10 cellular contexts compared by ENCODE assay signal in the genomic region with DNA sequence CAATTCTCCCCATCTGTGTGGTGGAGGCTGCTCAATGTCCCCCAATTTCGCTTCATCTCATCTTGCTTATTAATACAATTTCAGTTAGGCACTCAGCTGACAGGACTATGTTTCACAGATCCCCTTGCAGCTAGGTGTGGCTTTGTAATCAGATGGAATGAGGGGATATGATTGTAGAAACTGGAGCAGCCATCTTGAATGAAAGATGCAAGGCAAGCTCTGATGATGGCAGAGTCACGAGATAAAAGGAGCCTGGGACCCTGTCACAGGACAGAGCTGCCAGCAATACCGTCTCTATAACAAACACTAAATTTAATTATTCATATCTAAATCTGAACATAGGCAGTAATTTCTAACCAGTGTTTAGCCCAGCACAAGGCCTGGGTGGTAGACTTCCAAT. TPM values are rescaled to one million over a fixed set of nuclear protein-coding genes. Genes with fewer than 3 reads are reported as not detected.
DNase-seq lines count a peak whose midpoint lies in the region; FAIRE-seq and TF ChIP-seq lines count a peak whose summit lies in the region.
"Had no signal": no experiment of that assay in that cellular context is flagged by ENCODE, and none has a peak within 500 bp of the region (broad histone marks: within the 10 kb centered on the region; RNA-seq: fewer than 3 reads in every experiment).

No MANE protein-coding gene starts in this region.

- H3K4me2 ChIP-seq in SU-DHL-6 (ENCODE audit: low read depth, low read length, poor library complexity, severe bottlenecking) (peak overlapping the region; percentile 92), keratinocyte (ENCODE audit: control insufficient read depth, extremely low read depth, insufficient read depth, low read depth, low read length) (peak overlapping the region; percentile 87)

- peak overlapping the region; percentile 90 for H3K4me3 Mint-ChIP-seq in T-helper 2 cell treated with Interferon-gamma antibody and Interleukin-4, amounts not matched to agents 5 μg/mL and 100 μg/mL, for 36 hours

- H3K36me3 ChIP-seq in SU-DHL-6 (ENCODE audit: low read length): peaks cover 13% of the 10 kb centered on the region; the same call in 1 of the 2 replicates
- peaks cover 2 to 5% of the 10 kb centered on the region in 2 experiments for H3K36me3 ChIP-seq in keratinocyte (ENCODE audit: control insufficient read depth in 2 of 2, extremely low read depth in 1 of 2, insufficient read depth in 2 of 2, low read length in 2 of 2)
- peaks cover under 1 to 16% (median 7%) of the 10 kb centered on the region in 4 donors for H3K36me3 ChIP-seq in stomach
- H3K36me3 ChIP-seq in A673 (ENCODE audit: insufficient read depth, low read length, poor library complexity, severe bottlenecking): peaks cover 16% of the 10 kb centered on the region

- dilution Hi-C loops in keratinocyte (cut with MboI; ENCODE audit: extremely low pct_ligation_motif_present, low sequenced_read_pairs): no loop called here

- H3F3A ChIP-seq in SU-DHL-6 (ENCODE audit: insufficient read depth): 0 out of 2 replicates have a peak, but pooled peaks cover 4% of the 10 kb centered on the region

- H3K27me3 Mint-ChIP-seq in T-helper 2 cell treated with Interferon-gamma antibody and Interleukin-4, amounts not matched to agents 5 μg/mL and 100 μg/mL, for 36 hours (ENCODE audit: low read depth): no peaks in the 10 kb centered on the region

- DNase-seq in T-helper 2 cell treated with Interferon-gamma antibody and Interleukin-4, amounts not matched to agents 5 μg/mL and 100 μg/mL, for 36 hours (ENCODE audit: low spot score): no peak
- no peak for DNase-seq in T-helper 2 cell
- DNase-seq in keratinocyte (ENCODE audit: low read depth, low spot score): no peak
- DNase-seq in stomach: no peak
- no peak for DNase-seq in A673 (ENCODE audit: low spot score)
- no peak for DNase-seq in NCI-H2081 treated with DMSO at 0.1 percent for 48 hours (lab: John Stamatoyannopoulos, UW)
- DNase-seq in COLO668 (lab: John Stamatoyannopoulos, UW; ENCODE audit: unreplicated experiment): no peak
- DNase-seq: activated CD4-positive, alpha-beta T cell treated with anti-CD3 and anti-CD28 coated beads, Interleukin-2, amount 50 U/mL, for 48 hours had no signal

- H3K4me1 Mint-ChIP-seq in T-helper 2 cell treated with Interferon-gamma antibody and Interleukin-4, amounts not matched to agents 5 μg/mL and 100 μg/mL, for 36 hours (ENCODE audit: low read depth): peaks cover 25% of the 10 kb centered on the region

- 50 to 82% (median 72%) methylated on average over 2 to 3 of the region's 3 CpGs for WGBS in stomach, 5 donors

- TF ChIP-seq EP300 in stomach (IDR thresholded peaks at IDR 0.05): no peak

- H4K20me1 ChIP-seq in SU-DHL-6 (ENCODE audit: low read depth, low read length): 0 out of 2 replicates have a peak, but pooled peaks cover 3% of the 10 kb centered on the region
- no peaks in the 10 kb centered on the region for H4K20me1 ChIP-seq in keratinocyte (ENCODE audit: control insufficient read depth, extremely low read depth, insufficient read depth, low read length)

- FAIRE-seq in keratinocyte (lab: Jason Lieb, UNC): no peak
- FAIRE-seq: RCC 7860 had no signal

- H3K9me3 Mint-ChIP-seq in T-helper 2 cell treated with Interferon-gamma antibody and Interleukin-4, amounts not matched to agents 5 μg/mL and 100 μg/mL, for 36 hours: no peaks in the 10 kb centered on the region

- peaks cover 13% of the 10 kb centered on the region for H3K4me1 ChIP-seq in keratinocyte (ENCODE audit: control insufficient read depth, extremely low read depth, insufficient read depth, low read length)
- H3K4me1 ChIP-seq in stomach: peaks cover 19 to 42% (median 27%) of the 10 kb centered on the region in 4 donors
- H3K4me1 ChIP-seq in A673 (ENCODE audit: insufficient read depth, low read length, poor library complexity, severe bottlenecking): peaks cover 11% of the 10 kb centered on the region

- H2AFZ ChIP-seq in SU-DHL-6 (ENCODE audit: low read depth, low read length, severe bottlenecking) (peak overlapping the region; percentile 96), keratinocyte (ENCODE audit: control insufficient read depth, low read length) (peak overlapping the region; percentile 100)

- BruUV-seq in A673 (replicated peaks; lab: Mats Ljungman, UMichigan): no TSS peak

- TF ChIP-seq CTCF in SU-DHL-6 (IDR thresholded peaks at IDR 0.05; ENCODE audit: insufficient read depth, low read length, poor library complexity, severe bottlenecking): no peak
- TF ChIP-seq CTCF in keratinocyte (optimal IDR thresholded peaks at IDR 0.05 in 1 of 3, IDR thresholded peaks at IDR 0.05 in 1 of 3, conservative IDR thresholded peaks at IDR 0.05 in 1 of 3; ENCODE audit: extremely low read depth in 1 of 3, insufficient read depth in 2 of 3, low read length in 3 of 3): no peak
- no peak for TF ChIP-seq CTCF in stomach (IDR thresholded peaks at IDR 0.05)
- no peak for TF ChIP-seq CTCF in A673 (conservative IDR thresholded peaks at IDR 0.05; ENCODE audit: low read depth, low read length)

- H3K27ac ChIP-seq in SU-DHL-6 (ENCODE audit: low read depth, low read length): 0 out of 2 replicates have a peak overlapping the region, but pooled peaks have one; percentile 44
- no peak overlapping the region for H3K27ac ChIP-seq in keratinocyte (ENCODE audit: control insufficient read depth, insufficient read depth, low read length)
- H3K27ac ChIP-seq in stomach: peak overlapping the region in 4 of 5 donors; percentile 94 to 99 (median 96)
- no peak overlapping the region for H3K27ac ChIP-seq in A673 (ENCODE audit: low read depth, low read length, poor library complexity, severe bottlenecking)

- H3K79me2 ChIP-seq in SU-DHL-6 (ENCODE audit: insufficient read depth, low read length) (peaks cover 39% of the 10 kb centered on the region), keratinocyte (ENCODE audit: control insufficient read depth, insufficient read depth, low read length) (peaks cover 37% of the 10 kb centered on the region)

- CTCF ChIA-PET in A673 (lab: Charles Lee): interaction anchor here (1.2 to 2.1 kb wide), 2 partner anchors 11 to 15 kb away, joined by 4 to 5 read pairs; no protein-coding TSS in a partner anchor

- no peak overlapping the region for H3K27ac Mint-ChIP-seq in T-helper 2 cell treated with Interferon-gamma antibody and Interleukin-4, amounts not matched to agents 5 μg/mL and 100 μg/mL, for 36 hours

- peaks cover 13% of the 10 kb centered on the region for H3K36me3 Mint-ChIP-seq in T-helper 2 cell treated with Interferon-gamma antibody and Interleukin-4, amounts not matched to agents 5 μg/mL and 100 μg/mL, for 36 hours (ENCODE audit: low read depth)

- peaks cover 2% of the 10 kb centered on the region for H3K9me1 ChIP-seq in keratinocyte (ENCODE audit: control insufficient read depth, extremely low read depth, insufficient read depth, low read length)

- TF ChIP-seq POLR2A in stomach (IDR thresholded peaks at IDR 0.05): no peak

- no peaks in the 10 kb centered on the region for H3K9me2 ChIP-seq in SU-DHL-6 (replicated peaks; ENCODE audit: insufficient read depth, low read length)

- peak overlapping the region; percentile 82 for H3K4me3 ChIP-seq in SU-DHL-6 (ENCODE audit: insufficient read depth, low read length, poor library complexity, severe bottlenecking)
- no peak overlapping the region for H3K4me3 ChIP-seq in keratinocyte (ENCODE audit: control insufficient read depth in 2 of 3, extremely low read depth in 1 of 3, insufficient read depth in 2 of 3, low read depth in 1 of 3, low read length in 3 of 3)
- no peak overlapping the region for H3K4me3 ChIP-seq in stomach
- no peak overlapping the region for H3K4me3 ChIP-seq in A673 (ENCODE audit: low read depth, low read length, poor library complexity, severe bottlenecking)

- H3K27me3 ChIP-seq in SU-DHL-6 (ENCODE audit: low read length): no peaks in the 10 kb centered on the region
- H3K27me3 ChIP-seq in keratinocyte (ENCODE audit: control insufficient read depth, extremely low read depth, insufficient read depth, low read length): no peaks in the 10 kb centered on the region
- H3K27me3 ChIP-seq in stomach: no peaks in the 10 kb centered on the region
- H3K27me3 ChIP-seq in A673 (replicated peaks; ENCODE audit: insufficient read depth, low read depth, low read length, poor library complexity): peaks cover 7% of the 10 kb centered on the region

- POLR2A ChIA-PET in A673 (lab: Charles Lee; ENCODE audit: low non-redundant PET): no interaction called here

- H3K9me3 ChIP-seq in SU-DHL-6 (ENCODE audit: insufficient read depth, low read length) (no peaks in the 10 kb centered on the region), keratinocyte (ENCODE audit: control insufficient read depth, low read depth, low read length) (no peaks in the 10 kb centered on the region), stomach (no peaks in the 10 kb centered on the region), A673 (ENCODE audit: low read depth, low read length, poor library complexity, severe bottlenecking) (no peaks in the 10 kb centered on the region)

- intact Hi-C loops in stomach (cut with DNase I; ENCODE audit: low total_unique reads) (no loop called here), A673 (cut with micrococcal nuclease; ENCODE audit: unreplicated experiment) (no loop called here)

- H3K9ac ChIP-seq in SU-DHL-6 (ENCODE audit: low read length): peak overlapping the region; percentile 80
- H3K9ac ChIP-seq in keratinocyte (ENCODE audit: control insufficient read depth, extremely low read depth, insufficient read depth, low read length): no peak overlapping the region

RNA-seq across cellular contexts. Expression of gene DLD, which starts 1.0 kb away (rescaled TPM):
- polyA plus RNA-seq in keratinocyte (108 to 153 TPM (median 143 TPM) in 3 replicates), stomach (10 to 100 TPM; 24.6 to 74.2 (median 43.6) TPM)
- 39.2 TPM for polyA plus RNA-seq in keratinocyte (2011; ENCODE audit: low read depth)
- polyA plus RNA-seq in keratinocyte (2011; cell fraction: cytosol; rRNA removed): 106 and 210 TPM in 2 replicates
- polyA plus RNA-seq in keratinocyte (2011; cell fraction: nucleus; rRNA removed): 151 and 186 TPM in 2 replicates
- polyA plus RNA-seq in keratinocyte (2012; ENCODE audit: low replicate concordance): 53.2 and 90.1 TPM in 2 replicates
- 12.3 to 204 TPM (median 110 TPM) in 3 replicates for polyA minus RNA-seq in keratinocyte
- polyA minus RNA-seq in keratinocyte (2011; cell fraction: cytosol; rRNA and poly(A)+ RNA removed): 35.9 TPM
- 26.2 and 97.3 TPM in 2 replicates for polyA minus RNA-seq in keratinocyte (2011; cell fraction: nucleus; rRNA and poly(A)+ RNA removed)
- total RNA-seq in stomach (100 to 1,000 TPM in 4 of 5 donors, 10 to 100 TPM in 1; 35.6 to 173 (median 133) TPM), A673 (2021) (121 and 124 TPM in 2 replicates)

Comparison
In these comparisons a context has a peak if more than half of its experiments do, and no peak if none do; other contexts are left out.
1. H3K27ac ChIP-seq: peak in SU-DHL-6 (single experiment) and stomach (4 of 5); none in keratinocyte (single experiment) and A673 (single experiment).